Comparison of ENCODE assay signal across 1 cellular context in the genomic region with DNA sequence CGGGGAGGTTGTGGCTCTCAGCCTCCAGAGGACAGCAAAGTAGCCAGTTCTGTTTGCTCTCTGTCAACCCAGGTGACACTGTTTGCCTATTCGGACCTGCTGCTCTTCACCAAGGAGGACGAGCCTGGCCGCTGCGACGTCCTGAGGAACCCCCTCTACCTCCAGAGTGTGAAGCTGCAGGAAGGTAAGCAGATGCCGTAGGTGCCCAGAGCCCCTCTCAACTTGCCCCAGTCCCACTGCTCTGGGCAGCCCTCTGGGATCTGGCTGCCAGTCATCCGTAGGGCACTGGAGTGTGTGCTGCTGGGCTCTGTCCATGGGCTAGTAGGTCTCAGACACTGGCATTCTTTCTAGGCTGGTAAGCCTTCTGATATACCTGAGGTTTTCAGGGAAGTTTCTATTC.
TF ChIP-seq lines count a peak whose summit lies in the region.

No MANE protein-coding gene starts in this region.

TF ChIP-seq in GM23338, 12 proteins besides CTCF, POLR2A, EP300 and RAD21 (continued from another document):
- TF ChIP-seq, protein P1, sequence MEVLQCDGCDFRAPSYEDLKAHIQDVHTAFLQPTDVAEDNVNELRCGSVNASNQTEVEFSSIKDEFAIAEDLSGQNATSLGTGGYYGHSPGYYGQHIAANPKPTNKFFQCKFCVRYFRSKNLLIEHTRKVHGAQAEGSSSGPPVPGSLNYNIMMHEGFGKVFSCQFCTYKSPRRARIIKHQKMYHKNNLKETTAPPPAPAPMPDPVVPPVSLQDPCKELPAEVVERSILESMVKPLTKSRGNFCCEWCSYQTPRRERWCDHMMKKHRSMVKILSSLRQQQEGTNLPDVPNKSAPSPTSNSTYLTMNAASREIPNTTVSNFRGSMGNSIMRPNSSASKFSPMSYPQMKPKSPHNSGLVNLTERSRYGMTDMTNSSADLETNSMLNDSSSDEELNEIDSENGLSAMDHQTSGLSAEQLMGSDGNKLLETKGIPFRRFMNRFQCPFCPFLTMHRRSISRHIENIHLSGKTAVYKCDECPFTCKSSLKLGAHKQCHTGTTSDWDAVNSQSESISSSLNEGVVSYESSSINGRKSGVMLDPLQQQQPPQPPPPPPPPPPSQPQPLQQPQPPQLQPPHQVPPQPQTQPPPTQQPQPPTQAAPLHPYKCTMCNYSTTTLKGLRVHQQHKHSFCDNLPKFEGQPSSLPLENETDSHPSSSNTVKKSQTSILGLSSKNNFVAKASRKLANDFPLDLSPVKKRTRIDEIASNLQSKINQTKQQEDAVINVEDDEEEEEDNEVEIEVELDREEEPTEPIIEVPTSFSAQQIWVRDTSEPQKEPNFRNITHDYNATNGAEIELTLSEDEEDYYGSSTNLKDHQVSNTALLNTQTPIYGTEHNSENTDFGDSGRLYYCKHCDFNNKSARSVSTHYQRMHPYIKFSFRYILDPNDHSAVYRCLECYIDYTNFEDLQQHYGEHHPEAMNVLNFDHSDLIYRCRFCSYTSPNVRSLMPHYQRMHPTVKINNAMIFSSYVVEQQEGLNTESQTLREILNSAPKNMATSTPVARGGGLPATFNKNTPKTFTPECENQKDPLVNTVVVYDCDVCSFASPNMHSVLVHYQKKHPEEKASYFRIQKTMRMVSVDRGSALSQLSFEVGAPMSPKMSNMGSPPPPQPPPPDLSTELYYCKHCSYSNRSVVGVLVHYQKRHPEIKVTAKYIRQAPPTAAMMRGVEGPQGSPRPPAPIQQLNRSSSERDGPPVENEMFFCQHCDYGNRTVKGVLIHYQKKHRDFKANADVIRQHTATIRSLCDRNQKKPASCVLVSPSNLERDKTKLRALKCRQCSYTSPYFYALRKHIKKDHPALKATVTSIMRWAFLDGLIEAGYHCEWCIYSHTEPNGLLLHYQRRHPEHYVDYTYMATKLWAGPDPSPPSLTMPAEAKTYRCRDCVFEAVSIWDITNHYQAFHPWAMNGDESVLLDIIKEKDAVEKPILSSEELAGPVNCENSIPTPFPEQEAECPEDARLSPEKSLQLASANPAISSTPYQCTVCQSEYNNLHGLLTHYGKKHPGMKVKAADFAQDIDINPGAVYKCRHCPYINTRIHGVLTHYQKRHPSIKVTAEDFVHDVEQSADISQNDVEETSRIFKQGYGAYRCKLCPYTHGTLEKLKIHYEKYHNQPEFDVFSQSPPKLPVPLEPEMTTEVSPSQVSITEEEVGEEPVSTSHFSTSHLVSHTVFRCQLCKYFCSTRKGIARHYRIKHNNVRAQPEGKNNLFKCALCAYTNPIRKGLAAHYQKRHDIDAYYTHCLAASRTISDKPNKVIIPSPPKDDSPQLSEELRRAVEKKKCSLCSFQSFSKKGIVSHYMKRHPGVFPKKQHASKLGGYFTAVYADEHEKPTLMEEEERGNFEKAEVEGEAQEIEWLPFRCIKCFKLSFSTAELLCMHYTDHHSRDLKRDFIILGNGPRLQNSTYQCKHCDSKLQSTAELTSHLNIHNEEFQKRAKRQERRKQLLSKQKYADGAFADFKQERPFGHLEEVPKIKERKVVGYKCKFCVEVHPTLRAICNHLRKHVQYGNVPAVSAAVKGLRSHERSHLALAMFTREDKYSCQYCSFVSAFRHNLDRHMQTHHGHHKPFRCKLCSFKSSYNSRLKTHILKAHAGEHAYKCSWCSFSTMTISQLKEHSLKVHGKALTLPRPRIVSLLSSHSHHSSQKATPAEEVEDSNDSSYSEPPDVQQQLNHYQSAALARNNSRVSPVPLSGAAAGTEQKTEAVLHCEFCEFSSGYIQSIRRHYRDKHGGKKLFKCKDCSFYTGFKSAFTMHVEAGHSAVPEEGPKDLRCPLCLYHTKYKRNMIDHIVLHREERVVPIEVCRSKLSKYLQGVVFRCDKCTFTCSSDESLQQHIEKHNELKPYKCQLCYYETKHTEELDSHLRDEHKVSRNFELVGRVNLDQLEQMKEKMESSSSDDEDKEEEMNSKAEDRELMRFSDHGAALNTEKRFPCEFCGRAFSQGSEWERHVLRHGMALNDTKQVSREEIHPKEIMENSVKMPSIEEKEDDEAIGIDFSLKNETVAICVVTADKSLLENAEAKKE (CRISPR knock-in tag; IDR thresholded peaks at IDR 0.05): no peak
TF ChIP-seq in GM23338: peak in this region for 0.
